ENCODE assay signal across 33 cellular contexts in the genomic region with DNA sequence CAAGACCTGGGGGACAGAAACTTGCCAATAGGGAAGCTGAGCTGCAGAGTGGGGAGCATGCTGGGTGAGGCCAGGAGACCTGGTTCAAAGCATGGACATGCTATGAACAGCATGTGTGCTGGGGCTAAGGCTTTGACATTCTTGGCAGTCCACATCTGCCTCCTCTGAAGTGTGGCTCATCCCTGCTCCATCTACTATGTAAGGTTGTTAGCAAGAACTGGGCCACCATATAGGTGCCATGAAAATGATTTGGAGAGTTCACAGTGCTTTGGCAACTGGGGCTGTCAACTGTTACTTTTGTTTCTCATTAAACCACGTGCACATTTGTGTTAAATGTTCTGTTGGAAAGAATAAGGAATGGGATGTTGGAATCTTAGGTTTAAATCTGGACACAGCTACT.
"Had no signal": no experiment of that assay in that cellular context is flagged by ENCODE, and none has a peak within 500 bp of the region (broad histone marks: within the 10 kb centered on the region; RNA-seq: fewer than 3 reads in every experiment).

No MANE protein-coding gene starts in this region.

- H3K27ac Mint-ChIP-seq: activated B cell treated with CpG ODN at 0.5 μM for 24 hours; activated CD4-positive, alpha-beta memory T cell treated with anti-CD3 and anti-CD28 coated beads, Interleukin-2, amount 10 ng/mL, durations not matched to agents 7 days and 5 days; activated CD4-positive, alpha-beta T cell treated with anti-CD3 and anti-CD28 coated beads for 36 hours; activated CD4-positive, alpha-beta T cell treated with anti-CD3 and anti-CD28 coated beads, Interleukin-2, amount 10 ng/mL, durations not matched to agents 24 days and 14 days; activated naive CD8-positive, alpha-beta T cell; activated T-helper 17 cell treated with anti-CD3 and anti-CD28 coated beads, Interleukin-2, amount 50 U/mL, for 72 hours; dendritic cell treated with granulocyte-macrophage colony-stimulating factor and Interleukin-4, amounts not matched to agents 40 ng/mL and 50 ng/mL, for 4 days; endodermal cell; T-helper 17 cell; T-helper 2 cell treated with Interferon-gamma antibody and Interleukin-4, amounts not matched to agents 5 μg/mL and 100 μg/mL, for 36 hours had no signal

- H3K4me1 ChIP-seq: colonic mucosa, gastrocnemius medialis had no signal

- H3K4me1 Mint-ChIP-seq: activated B cell treated with CpG ODN at 0.5 μM for 24 hours had no signal

- H3K27me3 Mint-ChIP-seq: activated CD4-positive, alpha-beta memory T cell treated with anti-CD3 and anti-CD28 coated beads, Interleukin-2, amount 10 ng/mL, durations not matched to agents 7 days and 5 days; activated CD4-positive, alpha-beta T cell treated with anti-CD3 and anti-CD28 coated beads, Interleukin-2, amount 10 ng/mL, durations not matched to agents 24 days and 14 days; activated naive CD8-positive, alpha-beta T cell; activated T-helper 17 cell treated with anti-CD3 and anti-CD28 coated beads, Interleukin-2, amount 50 U/mL, for 72 hours; dendritic cell treated with granulocyte-macrophage colony-stimulating factor and Interleukin-4, amounts not matched to agents 40 ng/mL and 50 ng/mL, for 4 days; T-helper 17 cell had no signal

- H3K27me3 ChIP-seq: brain microvascular endothelial cell, colonic mucosa, foreskin keratinocyte, heart left ventricle had no signal

- H3K9me3 Mint-ChIP-seq: activated B cell treated with CpG ODN at 0.5 μM for 24 hours; activated T-cell treated with anti-CD3 and anti-CD28 coated beads, Interleukin-2, amount 50 U/mL, for 4 hours; dendritic cell treated with granulocyte-macrophage colony-stimulating factor and Interleukin-4, amounts not matched to agents 40 ng/mL and 50 ng/mL, for 4 days; endodermal cell had no signal

- H3K9me3 ChIP-seq: colonic mucosa, gastrocnemius medialis, heart left ventricle had no signal

- H3K4me3 ChIP-seq: colonic mucosa, dorsolateral prefrontal cortex, gastrocnemius medialis, heart left ventricle had no signal

- DNase-seq: activated B cell treated with CpG ODN at 0.5 μM for 24 hours; activated CD4-positive, alpha-beta memory T cell treated with anti-CD3 and anti-CD28 coated beads, Interleukin-2, amount 10 ng/mL, durations not matched to agents 7 days and 5 days; activated CD4-positive, alpha-beta T cell treated with anti-CD3 and anti-CD28 coated beads for 36 hours; activated CD4-positive, alpha-beta T cell treated with anti-CD3 and anti-CD28 coated beads, Interleukin-2, amount 10 ng/mL, durations not matched to agents 24 days and 14 days; activated CD8-positive, alpha-beta memory T cell treated with anti-CD3 and anti-CD28 coated beads for 24 hours; activated effector memory CD4-positive, alpha-beta T cell treated with Interleukin-2 at 50 U/mL for 16 hours; activated gamma-delta T cell treated with Interleukin-2 at 50 U/mL for 16 hours; activated naive CD4-positive, alpha-beta T cell treated with anti-CD3 and anti-CD28 coated beads, Interleukin-2, amount 50 U/mL, for 16 hours; activated naive CD4-positive, alpha-beta T cell treated with Interleukin-2 at 50 U/mL for 16 hours; activated T-cell treated with anti-CD3 and anti-CD28 coated beads, Interleukin-2, amount 50 U/mL, for 4 hours; amniotic stem cell; anterior cingulate cortex; brain microvascular endothelial cell; caudate nucleus; cerebellar nuclear complex; colonic mucosa; dorsolateral prefrontal cortex; effector memory CD4-positive, alpha-beta T cell; endodermal cell; foreskin keratinocyte; gastrocnemius medialis; glutamatergic neuron; heart left ventricle; T-helper 1 cell; T-helper 17 cell; T1000; WERI-Rb-1 had no signal

- H3K36me3 Mint-ChIP-seq: activated naive CD8-positive, alpha-beta T cell had no signal

- H3K36me3 ChIP-seq: brain microvascular endothelial cell, colonic mucosa, gastrocnemius medialis, heart left ventricle, WERI-Rb-1 had no signal

- ATAC-seq: activated CD4-positive, alpha-beta T cell treated with anti-CD3 and anti-CD28 coated beads for 36 hours; activated CD4-positive, CD25-positive, alpha-beta regulatory T cell treated with anti-CD3 and anti-CD28 coated beads, Interleukin-2, amount 50 U/mL, for 24 hours; activated T-cell treated with anti-CD3 and anti-CD28 coated beads, Interleukin-2, amount 50 U/mL, for 4 hours; activated T-helper 17 cell treated with anti-CD3 and anti-CD28 coated beads, Interleukin-2, amount 50 U/mL, for 72 hours; esophagus mucosa; foreskin keratinocyte; T-helper 17 cell had no signal

- H3K4me3 Mint-ChIP-seq: activated B cell treated with CpG ODN at 0.5 μM for 24 hours; activated CD4-positive, alpha-beta memory T cell treated with anti-CD3 and anti-CD28 coated beads, Interleukin-2, amount 10 ng/mL, durations not matched to agents 7 days and 5 days; activated CD4-positive, alpha-beta T cell treated with anti-CD3 and anti-CD28 coated beads for 36 hours; activated CD4-positive, alpha-beta T cell treated with anti-CD3 and anti-CD28 coated beads, Interleukin-2, amount 10 ng/mL, durations not matched to agents 24 days and 14 days; activated naive CD8-positive, alpha-beta T cell; activated T-cell treated with anti-CD3 and anti-CD28 coated beads, Interleukin-2, amount 50 U/mL, for 4 hours; activated T-helper 17 cell treated with anti-CD3 and anti-CD28 coated beads, Interleukin-2, amount 50 U/mL, for 72 hours; dendritic cell treated with granulocyte-macrophage colony-stimulating factor and Interleukin-4, amounts not matched to agents 40 ng/mL and 50 ng/mL, for 4 days; endodermal cell; T-helper 17 cell; T-helper 2 cell treated with Interferon-gamma antibody and Interleukin-4, amounts not matched to agents 5 μg/mL and 100 μg/mL, for 36 hours had no signal

- H3K27ac ChIP-seq: brain microvascular endothelial cell, colonic mucosa, dorsolateral prefrontal cortex, foreskin keratinocyte, gastrocnemius medialis, WERI-Rb-1 had no signal
